In the genomic region with DNA sequence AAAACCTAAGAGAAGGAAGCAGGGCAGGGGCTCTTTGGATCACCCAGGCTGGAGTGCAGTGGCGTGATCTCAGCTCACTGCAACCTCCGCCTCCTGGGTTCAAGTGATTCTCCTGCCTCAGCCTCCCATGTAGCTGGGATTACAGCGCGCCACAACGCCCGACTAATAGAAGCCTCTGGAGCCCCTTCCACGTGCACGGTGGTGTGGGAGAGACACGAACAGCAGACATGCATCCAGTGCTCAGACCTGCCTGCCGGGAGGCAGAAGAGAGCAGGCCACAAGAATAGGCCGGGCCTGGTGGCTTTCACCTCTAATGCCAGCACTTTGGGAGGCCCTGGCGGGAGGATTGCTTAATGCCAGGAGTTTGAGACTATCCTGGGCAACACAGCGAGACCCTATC, we compare ENCODE assay signal across 1 cellular context.
TF ChIP-seq lines count a peak whose summit lies in the region.

No MANE protein-coding gene starts in this region.

TF ChIP-seq in SK-N-SH, 30 proteins besides CTCF, POLR2A, EP300 and RAD21 (continued from another document):
- TF ChIP-seq REST (IDR thresholded peaks at IDR 0.05; ENCODE audit: low read depth, low read length) (no peak), FOXM1 (IDR thresholded peaks at IDR 0.05; ENCODE audit: low read depth) (no peak), PBX3 (IDR thresholded peaks at IDR 0.05) (no peak), GATA2 (CRISPR knock-in tag; IDR thresholded peaks at IDR 0.05) (no peak), SIN3A (IDR thresholded peaks at IDR 0.05; ENCODE audit: borderline replicate concordance, low read depth, low read length) (no peak), EZH2phosphoT487 (IDR thresholded peaks at IDR 0.05; ENCODE audit: borderline replicate concordance, low read depth) (no peak)
- TF ChIP-seq, protein P1, sequence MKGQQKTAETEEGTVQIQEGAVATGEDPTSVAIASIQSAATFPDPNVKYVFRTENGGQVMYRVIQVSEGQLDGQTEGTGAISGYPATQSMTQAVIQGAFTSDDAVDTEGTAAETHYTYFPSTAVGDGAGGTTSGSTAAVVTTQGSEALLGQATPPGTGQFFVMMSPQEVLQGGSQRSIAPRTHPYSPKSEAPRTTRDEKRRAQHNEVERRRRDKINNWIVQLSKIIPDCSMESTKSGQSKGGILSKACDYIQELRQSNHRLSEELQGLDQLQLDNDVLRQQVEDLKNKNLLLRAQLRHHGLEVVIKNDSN (IDR thresholded peaks at IDR 0.05; ENCODE audit: borderline replicate concordance, low read depth): no peak
